Comparison of ENCODE assay signal across 8 cellular contexts in the genomic region with DNA sequence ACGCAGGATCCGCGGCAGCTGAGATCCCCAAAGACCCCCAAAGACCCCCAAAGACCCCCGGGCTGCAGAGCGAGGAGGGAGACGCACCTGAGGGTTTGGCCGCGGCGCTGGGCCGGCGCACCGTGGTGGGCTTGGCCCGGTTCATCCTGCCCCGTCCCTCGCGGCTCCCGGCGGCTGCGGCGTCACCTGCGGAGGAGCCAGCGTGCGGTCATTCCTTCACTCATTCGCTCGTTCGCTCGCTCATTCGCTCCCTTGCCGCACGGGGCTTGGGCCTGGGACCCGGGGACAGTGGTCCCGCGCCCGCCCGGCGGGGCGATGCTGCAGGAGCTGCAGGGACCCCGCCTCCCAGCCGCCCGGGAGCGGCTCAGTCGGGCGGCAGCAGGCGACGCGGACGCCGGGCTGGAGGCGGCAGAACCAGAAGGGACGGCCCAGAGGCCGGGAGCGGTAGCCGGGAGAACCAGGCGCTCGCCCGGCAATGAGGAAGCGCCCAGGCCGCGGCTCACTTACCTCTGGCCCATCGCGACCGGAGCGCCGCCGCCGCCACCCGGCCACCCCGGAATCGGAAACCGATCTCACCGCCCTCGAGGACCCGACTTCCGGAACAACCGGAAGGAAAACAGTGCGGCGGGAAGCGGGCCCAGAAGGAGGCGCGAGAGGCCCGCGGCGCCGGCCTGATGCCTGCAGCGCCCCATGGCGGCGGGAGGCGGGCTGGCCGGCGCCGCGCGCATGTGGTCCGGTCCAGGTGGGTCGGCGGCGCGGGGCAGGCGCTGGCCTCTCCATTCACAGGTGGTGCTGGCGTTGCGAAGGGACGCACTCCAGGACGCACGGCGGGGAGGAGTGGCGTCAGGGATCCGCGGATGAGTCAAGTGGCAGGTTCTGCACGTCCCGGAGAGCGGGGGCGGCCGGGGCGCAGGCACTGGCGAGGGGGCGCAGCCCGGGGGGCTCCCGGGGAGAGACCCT. TPM values are rescaled to one million over a fixed set of nuclear protein-coding genes. Genes with fewer than 3 reads are reported as not detected.
DNase-seq lines count a peak whose midpoint lies in the region; ATAC-seq, FAIRE-seq and TF ChIP-seq lines count a peak whose summit lies in the region.

A gene with protein sequence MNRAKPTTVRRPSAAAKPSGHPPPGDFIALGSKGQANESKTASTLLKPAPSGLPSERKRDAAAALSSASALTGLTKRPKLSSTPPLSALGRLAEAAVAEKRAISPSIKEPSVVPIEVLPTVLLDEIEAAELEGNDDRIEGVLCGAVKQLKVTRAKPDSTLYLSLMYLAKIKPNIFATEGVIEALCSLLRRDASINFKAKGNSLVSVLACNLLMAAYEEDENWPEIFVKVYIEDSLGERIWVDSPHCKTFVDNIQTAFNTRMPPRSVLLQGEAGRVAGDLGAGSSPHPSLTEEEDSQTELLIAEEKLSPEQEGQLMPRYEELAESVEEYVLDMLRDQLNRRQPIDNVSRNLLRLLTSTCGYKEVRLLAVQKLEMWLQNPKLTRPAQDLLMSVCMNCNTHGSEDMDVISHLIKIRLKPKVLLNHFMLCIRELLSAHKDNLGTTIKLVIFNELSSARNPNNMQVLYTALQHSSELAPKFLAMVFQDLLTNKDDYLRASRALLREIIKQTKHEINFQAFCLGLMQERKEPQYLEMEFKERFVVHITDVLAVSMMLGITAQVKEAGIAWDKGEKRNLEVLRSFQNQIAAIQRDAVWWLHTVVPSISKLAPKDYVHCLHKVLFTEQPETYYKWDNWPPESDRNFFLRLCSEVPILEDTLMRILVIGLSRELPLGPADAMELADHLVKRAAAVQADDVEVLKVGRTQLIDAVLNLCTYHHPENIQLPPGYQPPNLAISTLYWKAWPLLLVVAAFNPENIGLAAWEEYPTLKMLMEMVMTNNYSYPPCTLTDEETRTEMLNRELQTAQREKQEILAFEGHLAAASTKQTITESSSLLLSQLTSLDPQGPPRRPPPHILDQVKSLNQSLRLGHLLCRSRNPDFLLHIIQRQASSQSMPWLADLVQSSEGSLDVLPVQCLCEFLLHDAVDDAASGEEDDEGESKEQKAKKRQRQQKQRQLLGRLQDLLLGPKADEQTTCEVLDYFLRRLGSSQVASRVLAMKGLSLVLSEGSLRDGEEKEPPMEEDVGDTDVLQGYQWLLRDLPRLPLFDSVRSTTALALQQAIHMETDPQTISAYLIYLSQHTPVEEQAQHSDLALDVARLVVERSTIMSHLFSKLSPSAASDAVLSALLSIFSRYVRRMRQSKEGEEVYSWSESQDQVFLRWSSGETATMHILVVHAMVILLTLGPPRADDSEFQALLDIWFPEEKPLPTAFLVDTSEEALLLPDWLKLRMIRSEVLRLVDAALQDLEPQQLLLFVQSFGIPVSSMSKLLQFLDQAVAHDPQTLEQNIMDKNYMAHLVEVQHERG (N-terminal part only) (minus strand): TSS at position 574 of the 960 bp plus-strand sequence. CDS start 429 bp downstream, at position 145.

- DNase-seq in AG09309 (ENCODE audit: low read depth) (peak; percentile 35), NCI-H345 (lab: John Stamatoyannopoulos, UW) (peak; percentile 95), cerebellar cortex (ENCODE audit: low spot score) (peak; percentile 88), kidney (peak; percentile 97)
- DNase-seq in stimulated activated CD4-positive, alpha-beta T cell treated with anti-CD3 and anti-CD28 coated beads, Interleukin-15, amount 100 ng/mL, for 24 hours = peak; percentile 93

- peak; percentile 79 for ATAC-seq in GM18909 (IDR thresholded peaks at IDR 0.05; ENCODE audit: poor library complexity, unreplicated experiment)
- ATAC-seq in HG03175 (IDR thresholded peaks at IDR 0.05; ENCODE audit: unreplicated experiment) = peak; percentile 84
- peak; percentile 93 for ATAC-seq in activated CD4-positive, CD25-positive, alpha-beta regulatory T cell treated with anti-CD3 and anti-CD28 coated beads, Interleukin-2, amount 50 U/mL, for 24 hours

- H3K36me3 ChIP-seq in kidney (ENCODE audit: control insufficient read depth in 1 of 2, insufficient read depth in 2 of 2, low read length in 2 of 2) = peaks cover 3 to 11% of the 10 kb centered on the region in 2 donors

- peak within 1 kb of the TSS; percentile 39 to 73 for H3K9ac ChIP-seq in kidney (ENCODE audit: low read length in 2 of 2)

- no peaks in the 10 kb centered on the region for H3K9me3 ChIP-seq in kidney (ENCODE audit: control insufficient read depth in 1 of 2, low read length in 2 of 2)

- peaks cover 5 to 7% of the 10 kb centered on the region in 2 donors for H3K4me1 ChIP-seq in kidney (ENCODE audit: control insufficient read depth in 1 of 2, insufficient read depth in 1 of 2, low read depth in 1 of 2, low read length in 2 of 2)

- TF ChIP-seq CTCF in AG09309 (IDR thresholded peaks at IDR 0.05; ENCODE audit: control insufficient read depth, insufficient read depth, low read depth, low read length, missing control alignments) (peak; percentile 58), kidney (IDR thresholded peaks at IDR 0.05; ENCODE audit: borderline replicate concordance, extremely low read depth, insufficient read depth) (peak; percentile 91)

- no peak within 1 kb of the TSS for H3K27ac ChIP-seq in kidney (ENCODE audit: low read depth in 2 of 2, low read length in 2 of 2)

- no peak for FAIRE-seq in kidney (lab: Jason Lieb, UNC)

- peak within 1 kb of the TSS; percentile 97 for H3K4me3 ChIP-seq in AG09309 (ENCODE audit: control insufficient read depth, low read depth, low read length)
- H3K4me3 ChIP-seq in kidney (ENCODE audit: low read length in 2 of 2) = peak within 1 kb of the TSS; percentile 80 to 90

- intact Hi-C loops in kidney (cut with DNase I) = no loop called here

RNA-seq across cellular contexts. Expression of the gene that starts here (rescaled TPM):
- 91.3 TPM for total RNA-seq in kidney
- 62.8 TPM for polyA plus RNA-seq in kidney (ENCODE audit: insufficient read depth, low read depth, low replicate concordance)

Comparison
In these comparisons a context has a peak if more than half of its experiments do, and no peak if none do; other contexts are left out.
1. DNase-seq: peak in every context shown above with its lines; median percentile 97 in kidney; 95 in NCI-H345; 93 in stimulated activated CD4-positive, alpha-beta T cell treated with anti-CD3 and anti-CD28 coated beads, Interleukin-15, amount 100 ng/mL, for 24 hours; 88 in cerebellar cortex; 35 in AG09309.